In genomic region chr1:56494306-56494705, GRCh38 we compare ENCODE assay signal across 1 cellular context.
TF ChIP-seq lines count a peak whose summit lies in the region.

No MANE protein-coding gene starts in this region.

TF ChIP-seq in HepG2, 621 proteins besides CTCF, POLR2A, EP300 and RAD21 (continued from another document and continues in another):
- TF ChIP-seq HNF4A (CRISPR knock-in tag; IDR thresholded peaks at IDR 0.05) (peak; percentile 83), ZNF468 (CRISPR knock-in tag; IDR thresholded peaks at IDR 0.05) (no peak), FOXK2 (IDR thresholded peaks at IDR 0.05) (no peak), NR3C1 (CRISPR knock-in tag; IDR thresholded peaks at IDR 0.05) (no peak), ZNF652 (CRISPR knock-in tag; IDR thresholded peaks at IDR 0.05; ENCODE audit: borderline replicate concordance, low read depth) (peak; percentile 38; the same call in 1 of the 2 replicates), ZNF605 (CRISPR knock-in tag; IDR thresholded peaks at IDR 0.05) (0 out of 2 replicates have a peak, but pooled peaks have one; percentile 15), SRSF9 (IDR thresholded peaks at IDR 0.05; ENCODE audit: borderline replicate concordance, insufficient read depth, low read depth, low read length, poor library complexity, severe bottlenecking) (no peak), RCOR2 (CRISPR knock-in tag; IDR thresholded peaks at IDR 0.05) (peak; percentile 95), ZNF335 (CRISPR knock-in tag; IDR thresholded peaks at IDR 0.05) (0 out of 2 replicates have a peak, but pooled peaks have one; percentile 66), KDM3A (CRISPR knock-in tag; IDR thresholded peaks at IDR 0.05; ENCODE audit: low read depth) (peak; percentile 61; the same call in 1 of the 2 replicates), ZNF451 (CRISPR knock-in tag; IDR thresholded peaks at IDR 0.05) (no peak), ZNF792 (CRISPR knock-in tag; IDR thresholded peaks at IDR 0.05) (peak; percentile 88), TMF1 (CRISPR knock-in tag; IDR thresholded peaks at IDR 0.05; ENCODE audit: low read depth) (no peak), CBX5 (CRISPR knock-in tag; IDR thresholded peaks at IDR 0.05; ENCODE audit: borderline replicate concordance) (peak; percentile 70; the same call in 1 of the 2 replicates), ZNF747 (CRISPR knock-in tag; IDR thresholded peaks at IDR 0.05; ENCODE audit: borderline replicate concordance) (peak; percentile 83), SUZ12 (IDR thresholded peaks at IDR 0.05; ENCODE audit: low read depth, low read length) (no peak), ZNF616 (CRISPR knock-in tag; IDR thresholded peaks at IDR 0.05; ENCODE audit: low read depth) (no peak), ZBTB38 (CRISPR knock-in tag; IDR thresholded peaks at IDR 0.05) (peak; percentile 74; the same call in 1 of the 2 replicates), MED13 (CRISPR knock-in tag; IDR thresholded peaks at IDR 0.05) (peak; percentile 97), TAF15 (IDR thresholded peaks at IDR 0.05; ENCODE audit: low read depth, low read length, poor library complexity, severe bottlenecking) (no peak), BRCA1 (CRISPR knock-in tag; IDR thresholded peaks at IDR 0.05) (no peak; the same call in 1 of the 2 replicates), PLSCR1 (CRISPR knock-in tag; IDR thresholded peaks at IDR 0.05; ENCODE audit: borderline replicate concordance) (no peak), MIER2 (CRISPR knock-in tag; IDR thresholded peaks at IDR 0.05) (peak; percentile 77; the same call in 1 of the 2 replicates), ZBTB21 (CRISPR knock-in tag; IDR thresholded peaks at IDR 0.05) (no peak), HNRNPLL (IDR thresholded peaks at IDR 0.05; ENCODE audit: low read depth, low read length, poor library complexity, severe bottlenecking) (no peak), ZNF552 (CRISPR knock-in tag; IDR thresholded peaks at IDR 0.05; ENCODE audit: borderline replicate concordance) (no peak; the same call in 1 of the 2 replicates), CHD4 (IDR thresholded peaks at IDR 0.05; ENCODE audit: borderline replicate concordance, low read length) (no peak), ZNF331 (CRISPR knock-in tag; IDR thresholded peaks at IDR 0.05) (peak; percentile 81), NFAT5 (CRISPR knock-in tag; IDR thresholded peaks at IDR 0.05) (peak; percentile 85), TCF7 (IDR thresholded peaks at IDR 0.05; ENCODE audit: low read depth) (peak; percentile 98), SRSF1 (optimal IDR thresholded peaks at IDR 0.05; ENCODE audit: low read depth, low read length) (no peak), SKI (IDR thresholded peaks at IDR 0.05; ENCODE audit: partially characterized antibody) (peak; percentile 63), U2AF1 (optimal IDR thresholded peaks at IDR 0.05; ENCODE audit: low read depth, low read length) (no peak), PRDM15 (CRISPR knock-in tag; IDR thresholded peaks at IDR 0.05) (0 out of 2 replicates have a peak, but pooled peaks have one; percentile 62), ZNF547 (CRISPR knock-in tag; IDR thresholded peaks at IDR 0.05) (no peak), BRF2 (CRISPR knock-in tag; IDR thresholded peaks at IDR 0.05) (peak; percentile 65; the same call in 1 of the 2 replicates), ZBTB7B (CRISPR knock-in tag; IDR thresholded peaks at IDR 0.05) (peak; percentile 99), ATF1 (CRISPR knock-in tag; IDR thresholded peaks at IDR 0.05) (peak; percentile 67; the same call in 1 of the 2 replicates), KMT2B (CRISPR knock-in tag; IDR thresholded peaks at IDR 0.05) (0 out of 2 replicates have a peak, but pooled peaks have one; percentile 40), ZNF639 (CRISPR knock-in tag; conservative IDR thresholded peaks at IDR 0.05) (0 out of 2 replicates have a peak, but pooled peaks have one; percentile 57), ZBTB20 (CRISPR knock-in tag; IDR thresholded peaks at IDR 0.05; ENCODE audit: borderline replicate concordance, low read depth) (peak; percentile 80; the same call in 1 of the 2 replicates), ZNF3 (CRISPR knock-in tag; IDR thresholded peaks at IDR 0.05) (0 out of 2 replicates have a peak, but pooled peaks have one; percentile 25), TGIF2 (CRISPR knock-in tag; IDR thresholded peaks at IDR 0.05) (0 out of 2 replicates have a peak, but pooled peaks have one; percentile 33), HOXA7 (CRISPR knock-in tag; IDR thresholded peaks at IDR 0.05) (no peak), ZKSCAN8 (CRISPR knock-in tag; IDR thresholded peaks at IDR 0.05; ENCODE audit: borderline replicate concordance) (peak; percentile 96), ZNF264 (CRISPR knock-in tag; IDR thresholded peaks at IDR 0.05) (peak; percentile 71; the same call in 1 of the 2 replicates), ZGPAT (CRISPR knock-in tag; IDR thresholded peaks at IDR 0.05) (peak; percentile 96), SIX4 (CRISPR knock-in tag; IDR thresholded peaks at IDR 0.05) (peak; percentile 84), IKZF5 (CRISPR knock-in tag; IDR thresholded peaks at IDR 0.05) (peak; percentile 80; the same call in 1 of the 2 replicates), ZNF580 (CRISPR knock-in tag; IDR thresholded peaks at IDR 0.05; ENCODE audit: borderline replicate concordance, low read depth) (peak; percentile 70; the same call in 1 of the 2 replicates), JUN (CRISPR knock-in tag; IDR thresholded peaks at IDR 0.05) (no peak; the same call in 1 of the 2 replicates), TBL1XR1 (IDR thresholded peaks at IDR 0.05; ENCODE audit: borderline replicate concordance, low read length, partially characterized antibody) (no peak), SIN3A (IDR thresholded peaks at IDR 0.05; ENCODE audit: borderline replicate concordance, low read depth, low read length) (no peak), SAP130 (CRISPR knock-in tag; IDR thresholded peaks at IDR 0.05; ENCODE audit: low read depth) (peak; percentile 78)
